Comparison of ENCODE assay signal across 1 cellular context in genomic region chr6:29926081-29926794, GRCh38.
TF ChIP-seq lines count a peak whose summit lies in the region.

No MANE protein-coding gene starts in this region.

TF ChIP-seq in GM23338, 12 proteins besides CTCF, POLR2A, EP300 and RAD21 (continued from another document):
- TF ChIP-seq EZH2phosphoT487 (IDR thresholded peaks at IDR 0.05; ENCODE audit: unreplicated experiment) (no peak), JUNB (IDR thresholded peaks at IDR 0.05; ENCODE audit: unreplicated experiment) (no peak), CREB1 (CRISPR knock-in tag; IDR thresholded peaks at IDR 0.05; ENCODE audit: low read depth) (no peak), REST (IDR thresholded peaks at IDR 0.05; ENCODE audit: unreplicated experiment) (no peak), POLR2AphosphoS5 (IDR thresholded peaks at IDR 0.05; ENCODE audit: low read depth) (no peak; the same call in 1 of the 2 replicates), STAT1 (IDR thresholded peaks at IDR 0.05; ENCODE audit: unreplicated experiment) (no peak)
